In genomic region chr2:134448650-134449049, GRCh38 we compare ENCODE assay signal across 21 cellular contexts.
A peak's percentile ranks its signal among the peaks of the same experiment; 100 is the strongest.
DNase-seq lines count a peak whose midpoint lies in the region; ATAC-seq, FAIRE-seq and TF ChIP-seq lines count a peak whose summit lies in the region.
"Had no signal": no experiment of that assay in that cellular context is flagged by ENCODE, and none has a peak within 500 bp of the region (broad histone marks: within the 10 kb centered on the region; RNA-seq: fewer than 3 reads in every experiment).

No MANE protein-coding gene starts in this region.

- 100% methylated on average over 3 of the region's 6 CpGs for WGBS in HepG2 (ENCODE audit: low lambda C conversion rate)
- 100% methylated on average over 1 of the region's 6 CpGs for WGBS in right lobe of liver (ENCODE audit: insufficient coverage, low coverage, low lambda C conversion rate, missing lambda C conversion rate)
- WGBS in spleen, 5 donors: 90 to 99% (median 93%) methylated on average over 5 to 6 of the region's 6 CpGs

- H3K9me3 Mint-ChIP-seq in nephron progenitor cell: no peaks in the 10 kb centered on the region
- H3K9me3 Mint-ChIP-seq: CD4-positive, alpha-beta T cell; H9 had no signal

- no peak for FAIRE-seq in HepG2 (lab: Jason Lieb, UNC)
- FAIRE-seq: A549, D721Med, G401.6, GM12891, GM19239, H1, HTR-8/SVneo had no signal

- peaks cover 3% of the 10 kb centered on the region; the same call in 1 of the 2 replicates for H4K20me1 ChIP-seq in HepG2 (ENCODE audit: insufficient read depth, low read length)

- H3K9me3 ChIP-seq in HepG2 (ENCODE audit: low read length) (no peaks in the 10 kb centered on the region), right lobe of liver (no peaks in the 10 kb centered on the region), spleen (no peaks in the 10 kb centered on the region)
- no peaks in the 10 kb centered on the region for H3K9me3 ChIP-seq in effector memory CD4-positive, alpha-beta T cell (ENCODE audit: control insufficient read depth, low read length)
- H3K9me3 ChIP-seq: A549, Caco-2 had no signal

- H3K4me3 ChIP-seq in HepG2 (replicated peaks in 1 of 3; ENCODE audit: insufficient read depth in 1 of 3, low read depth in 2 of 3, low read length in 3 of 3) (no peak overlapping the region), right lobe of liver (no peak overlapping the region), spleen (no peak overlapping the region)
- H3K4me3 ChIP-seq in effector memory CD4-positive, alpha-beta T cell (ENCODE audit: insufficient read depth, low read depth, low read length, poor library complexity, severe bottlenecking): no peak overlapping the region
- H3K4me3 ChIP-seq: A549 had no signal

- no peak for TF ChIP-seq POLR2A in HepG2 (IDR thresholded peaks at IDR 0.05; ENCODE audit: insufficient read depth in 1 of 2, low read depth in 2 of 2, low read length in 2 of 2)
- no peak for TF ChIP-seq POLR2A in right lobe of liver (IDR thresholded peaks at IDR 0.05)
- TF ChIP-seq POLR2A in spleen (IDR thresholded peaks at IDR 0.05): no peak

- peaks cover 21% of the 10 kb centered on the region for H3K36me3 Mint-ChIP-seq in nephron progenitor cell (ENCODE audit: low read depth)

- no peak overlapping the region for H2AFZ ChIP-seq in HepG2 (ENCODE audit: low read length)

- TF ChIP-seq CTCF in HepG2 (CRISPR knock-in tag; IDR thresholded peaks at IDR 0.05): no peak
- TF ChIP-seq CTCF in right lobe of liver (IDR thresholded peaks at IDR 0.05): no peak
- TF ChIP-seq CTCF in nephron progenitor cell (IDR thresholded peaks at IDR 0.05): no peak
- TF ChIP-seq CTCF in spleen (IDR thresholded peaks at IDR 0.05 in 8 of 11, conservative IDR thresholded peaks at IDR 0.05 in 3 of 11): no peak

- H3K27ac ChIP-seq in HepG2 (ENCODE audit: extremely low read length, insufficient read depth, low read length) (no peak overlapping the region), right lobe of liver (no peak overlapping the region), spleen (no peak overlapping the region)
- H3K27ac ChIP-seq in effector memory CD4-positive, alpha-beta T cell (ENCODE audit: insufficient read depth, low read length, poor library complexity, severe bottlenecking): no peak overlapping the region
- H3K27ac ChIP-seq: 22Rv1, A549, C4-2B had no signal

- in situ Hi-C loops in HepG2 (cut with HindIII; ENCODE audit: extremely low pct_ligation_motif_present, low pct_unique_long_range_greater_than_20kb): no loop called here

- peaks cover 57 to 84% of the 10 kb centered on the region in 2 experiments for H3K36me3 ChIP-seq in HepG2 (replicated peaks in 1 of 2; ENCODE audit: control insufficient read depth in 1 of 2, insufficient read depth in 2 of 2, low read length in 2 of 2)
- no peaks in the 10 kb centered on the region for H3K36me3 ChIP-seq in right lobe of liver
- peaks cover 0 to 100% (median 47%) of the 10 kb centered on the region in 6 donors for H3K36me3 ChIP-seq in spleen
- H3K36me3 ChIP-seq in effector memory CD4-positive, alpha-beta T cell (ENCODE audit: control insufficient read depth, insufficient read depth, low read length): peaks cover 40% of the 10 kb centered on the region

- CTCF ChIA-PET in HepG2 (lab: Yijun Ruan, JAX; ENCODE audit: low intra/inter-chr PET ratio, low total read pairs): no interaction called here

- TF ChIP-seq RAD21 in HepG2 (CRISPR knock-in tag; IDR thresholded peaks at IDR 0.05): no peak

- H3K27ac Mint-ChIP-seq in nephron progenitor cell: peak overlapping the region; percentile 45
- H3K27ac Mint-ChIP-seq: H9 had no signal

- peaks cover 42% of the 10 kb centered on the region for H3K4me1 Mint-ChIP-seq in nephron progenitor cell

- intact Hi-C loops in HepG2 (cut with micrococcal nuclease; ENCODE audit: unreplicated experiment) (no loop called here), right lobe of liver (cut with DNase I) (no loop called here), spleen (cut with DNase I; ENCODE audit: low total_unique reads) (loop anchor here (10.0 kb wide), 1 partner anchor 564 kb away; no protein-coding TSS in a partner anchor)

- no peak overlapping the region for H3K9ac ChIP-seq in HepG2 (ENCODE audit: insufficient read depth, low read depth, low read length)

- H3K79me2 ChIP-seq in HepG2 (ENCODE audit: insufficient read depth, low read length): peaks cover 3% of the 10 kb centered on the region

- H3K4me1 ChIP-seq in HepG2 (ENCODE audit: insufficient read depth, low read length): peaks cover 31% of the 10 kb centered on the region
- peaks cover 0 to 22% (median 0%) of the 10 kb centered on the region in 4 donors for H3K4me1 ChIP-seq in right lobe of liver
- H3K4me1 ChIP-seq in spleen: peaks cover 0 to 24% (median 7%) of the 10 kb centered on the region in 6 donors
- H3K4me1 ChIP-seq in effector memory CD4-positive, alpha-beta T cell (ENCODE audit: control insufficient read depth, insufficient read depth, low read length, poor library complexity, severe bottlenecking): no peaks in the 10 kb centered on the region
- H3K4me1 ChIP-seq: A549 had no signal

- H3K27me3 Mint-ChIP-seq in nephron progenitor cell (ENCODE audit: low read depth, poor library complexity): peaks cover 4% of the 10 kb centered on the region
- H3K27me3 Mint-ChIP-seq: CD4-positive, alpha-beta T cell had no signal

- no peak for DNase-seq in HepG2 (ENCODE audit: low spot score)
- DNase-seq in right lobe of liver: no peak
- no peak for DNase-seq in nephron progenitor cell
- DNase-seq in spleen: peak; percentile 71
- DNase-seq in effector memory CD4-positive, alpha-beta T cell: no peak
- DNase-seq: AML-193; Caco-2; CD4-positive, alpha-beta T cell; H9 had no signal

- TF ChIP-seq EP300 in HepG2 (IDR thresholded peaks at IDR 0.05; ENCODE audit: low read depth in 2 of 2, low read length in 2 of 2) (no peak), HepG2 (CRISPR knock-in tag; IDR thresholded peaks at IDR 0.05; ENCODE audit: borderline replicate concordance) (no peak)

- ATAC-seq in HepG2 (no peak), right lobe of liver (no peak), HG03439 (IDR thresholded peaks at IDR 0.05; ENCODE audit: unreplicated experiment) (no peak), HG02973 (IDR thresholded peaks at IDR 0.05; ENCODE audit: unreplicated experiment) (no peak), HG02938 (IDR thresholded peaks at IDR 0.05; ENCODE audit: unreplicated experiment) (no peak)
- ATAC-seq: A549 had no signal

- no peak overlapping the region for H3K4me2 ChIP-seq in HepG2 (ENCODE audit: low read depth, low read length)
- H3K4me2 ChIP-seq: A549 had no signal

- no peak overlapping the region for H3K4me3 Mint-ChIP-seq in nephron progenitor cell
- H3K4me3 Mint-ChIP-seq: CD4-positive, alpha-beta T cell; H9 had no signal

- BruUV-seq in HepG2 (replicated peaks; lab: Mats Ljungman, UMichigan): no TSS peak

- POLR2A ChIA-PET in HepG2 (lab: Yijun Ruan, JAX): no interaction called here

- H3K27me3 ChIP-seq in HepG2 (ENCODE audit: control insufficient read depth in 1 of 2, insufficient read depth in 2 of 2, low read length in 2 of 2) (no peaks in the 10 kb centered on the region), right lobe of liver (no peaks in the 10 kb centered on the region), spleen (replicated peaks in 1 of 7) (no peaks in the 10 kb centered on the region)
- H3K27me3 ChIP-seq in effector memory CD4-positive, alpha-beta T cell (replicated peaks; ENCODE audit: control insufficient read depth, insufficient read depth, low read length, poor library complexity, severe bottlenecking): no peaks in the 10 kb centered on the region

TF ChIP-seq in HepG2, 621 proteins besides CTCF, POLR2A, EP300 and RAD21 (continues in another document):
- TF ChIP-seq RBM22 (optimal IDR thresholded peaks at IDR 0.05; ENCODE audit: low read length) (peak; percentile 70), ZBTB14 (CRISPR knock-in tag; IDR thresholded peaks at IDR 0.05) (no peak), ZNF136 (CRISPR knock-in tag; IDR thresholded peaks at IDR 0.05; ENCODE audit: low read depth) (no peak), ZNF574 (CRISPR knock-in tag; IDR thresholded peaks at IDR 0.05) (no peak)
